In the genomic region with DNA sequence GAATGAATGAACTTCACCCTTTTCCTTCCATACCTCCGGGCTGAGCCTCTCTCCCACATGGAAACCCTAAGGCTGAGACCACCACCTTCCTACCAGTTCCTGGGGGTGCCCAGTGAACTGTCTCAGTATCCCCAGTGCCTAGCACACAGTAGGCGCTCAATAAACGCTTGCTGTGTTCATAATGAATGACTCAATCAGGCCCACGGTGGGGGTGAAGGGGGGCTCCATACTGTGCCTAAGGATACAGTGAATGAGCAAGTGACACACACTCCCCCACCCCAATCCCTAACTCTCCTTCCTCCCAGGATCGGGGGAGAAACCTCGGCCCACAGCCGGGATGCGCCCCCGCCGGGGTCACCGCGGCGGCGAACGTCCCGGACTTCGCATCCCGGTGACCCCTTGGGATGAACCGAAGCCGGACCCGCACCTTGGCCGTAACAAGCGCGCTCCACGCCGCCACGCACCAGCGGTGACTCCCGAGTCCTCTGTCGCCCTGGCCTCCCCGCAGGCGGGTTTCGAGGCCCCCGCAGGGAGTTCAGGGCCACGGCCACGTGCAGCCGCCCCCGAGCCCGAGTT, we compare ENCODE assay signal across 8 cellular contexts. TPM values are rescaled to one million over a fixed set of nuclear protein-coding genes. Genes with fewer than 3 reads are reported as not detected.
DNase-seq lines count a peak whose midpoint lies in the region; ATAC-seq, FAIRE-seq and TF ChIP-seq lines count a peak whose summit lies in the region.

No MANE protein-coding gene starts in this region.

- no peak for FAIRE-seq in A549 (lab: Jason Lieb, UNC)

- peaks cover 12% of the 10 kb centered on the region; the same call in 1 of the 3 replicates for H3K4me1 ChIP-seq in A549
- peaks cover 21% of the 10 kb centered on the region for H3K4me1 ChIP-seq in HUES48 (ENCODE audit: control insufficient read depth, insufficient read depth, low read length)
- peaks cover 26% of the 10 kb centered on the region for H3K4me1 ChIP-seq in ectodermal cell (ENCODE audit: control insufficient read depth, insufficient read depth, low read length)
- peaks cover 4% of the 10 kb centered on the region for H3K4me1 ChIP-seq in mucosa of stomach (ENCODE audit: control insufficient read depth, insufficient read depth, low read length)

- peak overlapping the region; percentile 76 for H3K4me3 ChIP-seq in A549
- peak overlapping the region; percentile 76 for H3K4me3 ChIP-seq in HUES48 (ENCODE audit: low read depth, low read length)
- peak overlapping the region; percentile 57 for H3K4me3 ChIP-seq in ectodermal cell (ENCODE audit: insufficient read depth, low read depth, low read length)
- no peak overlapping the region for H3K4me3 ChIP-seq in mucosa of stomach (ENCODE audit: low read length)

- TF ChIP-seq RAD21 in A549 (conservative IDR thresholded peaks at IDR 0.05 in 1 of 2, IDR thresholded peaks at IDR 0.05 in 1 of 2) = no peak

- TF ChIP-seq POLR2A in A549 (IDR thresholded peaks at IDR 0.05; ENCODE audit: low read length) = no peak

- POLR2A ChIA-PET in A549 (lab: Yijun Ruan, JAX) = no interaction called here

- H3K27ac ChIP-seq in A549 (peak overlapping the region; percentile 80 to 97), HUES48 (ENCODE audit: low read depth, low read length) (no peak overlapping the region), ectodermal cell (ENCODE audit: insufficient read depth, low read depth, low read length, poor library complexity, severe bottlenecking) (no peak overlapping the region)

- no peak for TF ChIP-seq EP300 in A549 (IDR thresholded peaks at IDR 0.05)

- CTCF ChIA-PET in A549 (lab: Yijun Ruan, JAX) = interaction anchor here (1.3 to 1.8 kb wide), 2 partner anchors 8 to 285 kb away, joined by 5 to 6 read pairs; no protein-coding TSS in a partner anchor

- WGBS in A549 (ENCODE audit: missing lambda C conversion rate) = 61% methylated on average over 24 of the region's 39 CpGs
- 3% methylated on average over 39 of the region's 39 CpGs for WGBS in ectodermal cell, 2 experiments

- no peak for TF ChIP-seq CTCF in A549 (IDR thresholded peaks at IDR 0.05)

- H3K27me3 ChIP-seq in HUES48 (ENCODE audit: control insufficient read depth, insufficient read depth, low read length) (peaks cover 39% of the 10 kb centered on the region), ectodermal cell (ENCODE audit: control insufficient read depth, insufficient read depth, low read length, poor library complexity, severe bottlenecking) (peaks cover 46% of the 10 kb centered on the region), mucosa of stomach (ENCODE audit: control insufficient read depth, insufficient read depth, low read length) (peaks cover 41% of the 10 kb centered on the region)

- H3K9me3 ChIP-seq in A549 = no peaks in the 10 kb centered on the region
- H3K9me3 ChIP-seq in HUES48 (ENCODE audit: control insufficient read depth, insufficient read depth, low read length) = no peaks in the 10 kb centered on the region
- no peaks in the 10 kb centered on the region for H3K9me3 ChIP-seq in ectodermal cell (ENCODE audit: control insufficient read depth, low read length)
- no peaks in the 10 kb centered on the region for H3K9me3 ChIP-seq in mucosa of stomach (ENCODE audit: control insufficient read depth, low read length)

- no peak for DNase-seq in A549 (ENCODE audit: low read depth in 1 of 2, low spot score in 1 of 2)
- DNase-seq in NCI-H2196 (lab: John Stamatoyannopoulos, UW; ENCODE audit: unreplicated experiment) = no peak
- no peak for DNase-seq in HT-29 (ENCODE audit: low spot score)
- DNase-seq in NCI-H1436 (lab: John Stamatoyannopoulos, UW) = no peak

- H3K4me2 ChIP-seq in A549 = peak overlapping the region; percentile 99

- ATAC-seq in A549 = peak; percentile 1 to 4; a peak in 1 of 6 replicates
- ATAC-seq in HG03378 (IDR thresholded peaks at IDR 0.05; ENCODE audit: unreplicated experiment) = no peak

- H3K36me3 ChIP-seq in HUES48 (ENCODE audit: control insufficient read depth, insufficient read depth, low read length) (no peaks in the 10 kb centered on the region), ectodermal cell (ENCODE audit: control insufficient read depth, insufficient read depth, low read length) (no peaks in the 10 kb centered on the region), mucosa of stomach (ENCODE audit: control insufficient read depth, insufficient read depth, low read length) (no peaks in the 10 kb centered on the region)

- H3K9ac ChIP-seq in HUES48 (ENCODE audit: low read depth, low read length) (peak overlapping the region; percentile 42; the same call in 1 of the 2 replicates), mucosa of stomach (ENCODE audit: low read length) (peak overlapping the region; percentile 28)

TF ChIP-seq in A549, 52 proteins besides CTCF, POLR2A, EP300 and RAD21:
- TF ChIP-seq ESRRA (IDR thresholded peaks at IDR 0.05; ENCODE audit: borderline replicate concordance, low read length) = no peak
- TF ChIP-seq RNF2 (IDR thresholded peaks at IDR 0.05; ENCODE audit: borderline replicate concordance, low read depth) = 0 out of 2 replicates have a peak, but pooled peaks have one; percentile 33
TF ChIP-seq in A549: peak in this region for 1.

RNA-seq across cellular contexts. Expression of gene KCNG1, which starts 0.6 kb away (rescaled TPM):
- polyA plus RNA-seq in A549 (2011; rRNA removed) = 8.5 and 9.7 TPM in 2 replicates
- polyA plus RNA-seq in A549 (2012; cell fraction: cytosol; rRNA removed) = 14.5 and 22.3 TPM in 2 replicates
- 17.9 and 22.5 TPM in 2 replicates for polyA plus RNA-seq in A549 (2012; cell fraction: nucleus; rRNA removed)
- 11.3 to 13.7 TPM (median 12.3 TPM) in 3 replicates for polyA plus RNA-seq in A549 (2017; fragmentation: RNase III; extraction: RNeasy Plus Mini Kit Qiagen cat#74134 plus additional on column Dnase treatment)
- polyA minus RNA-seq in A549 (2011; rRNA and poly(A)+ RNA removed) = 8.7 and 9.9 TPM in 2 replicates
- 14.6 TPM for polyA plus RNA-seq in ectodermal cell (2013, experiment 1 of 4)
- 10.3 TPM for polyA plus RNA-seq in ectodermal cell (2013, experiment 2 of 4)
- polyA plus RNA-seq in ectodermal cell (2013, experiment 3 of 4) = 11.3 TPM
- polyA plus RNA-seq in ectodermal cell (2013, experiment 4 of 4) = 11.6 TPM
- not detected in 2 replicates for total RNA-seq in HT-29 (2014; rRNA removed; shearing (Covaris generic))

Comparison
In these comparisons a context has a peak if more than half of its experiments do, and no peak if none do; other contexts are left out.
1. H3K27ac ChIP-seq: peak in A549 (2 of 2); none in HUES48 (single experiment) and ectodermal cell (single experiment).